In the genomic region with DNA sequence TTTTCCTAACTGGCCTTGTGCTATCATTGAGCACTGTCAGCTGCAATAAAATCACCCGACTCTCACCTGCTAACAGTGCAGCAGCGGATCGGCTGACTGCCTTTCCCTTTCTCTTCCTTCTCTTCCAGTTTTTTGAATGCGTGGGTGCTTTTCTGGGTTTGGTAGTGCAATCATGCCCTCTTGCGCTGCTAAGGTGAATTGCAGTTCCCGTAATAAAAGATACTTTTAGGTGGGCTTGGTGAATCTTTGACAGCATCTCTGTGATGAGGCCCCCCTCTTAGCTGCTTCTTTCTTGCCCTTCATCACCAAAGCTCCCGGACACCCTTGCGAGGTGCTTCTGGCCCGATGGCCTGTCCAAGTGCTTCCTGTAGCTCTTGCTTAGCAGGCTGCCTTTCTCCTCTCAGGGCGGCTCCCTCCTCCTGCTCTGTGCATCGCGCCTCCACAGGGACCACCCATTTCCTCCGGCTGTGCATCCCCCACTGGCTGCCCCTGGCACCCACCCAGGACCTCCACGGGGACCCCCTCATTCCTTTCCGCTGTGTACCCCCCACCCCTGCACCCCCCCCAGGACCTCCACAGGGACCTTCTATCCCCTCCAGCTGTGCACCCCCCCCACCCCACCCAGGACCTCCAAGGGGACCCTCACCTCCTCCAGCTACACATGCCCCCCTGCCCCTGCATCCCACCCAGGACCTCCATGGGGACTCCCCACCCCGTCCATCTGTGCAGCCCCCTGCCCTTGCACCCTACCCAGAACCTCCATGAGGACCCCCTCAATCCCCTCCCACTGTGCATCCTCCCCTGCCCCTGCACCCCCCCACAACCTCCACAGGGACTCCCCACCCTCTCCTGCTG, we compare ENCODE assay signal across 8 cellular contexts. TPM values are rescaled to one million over a fixed set of nuclear protein-coding genes. Genes with fewer than 3 reads are reported as not detected.
A peak's percentile ranks its signal among the peaks of the same experiment; 100 is the strongest.
DNase-seq lines count a peak whose midpoint lies in the region; ATAC-seq, FAIRE-seq and TF ChIP-seq lines count a peak whose summit lies in the region.

No MANE protein-coding gene starts in this region.

- peaks cover 59% of the 10 kb centered on the region for H3K27me3 Mint-ChIP-seq in Calu3 (ENCODE audit: unreplicated experiment)
- H3K27me3 Mint-ChIP-seq in activated naive CD8-positive, alpha-beta T cell, result no peaks in the 10 kb centered on the region

- ATAC-seq in pancreas (peak; percentile 66 to 93 (median 85)), HG03139 (IDR thresholded peaks at IDR 0.05; ENCODE audit: unreplicated experiment) (no peak)

- intact Hi-C loops in Calu3 (cut with micrococcal nuclease; ENCODE audit: unreplicated experiment), result loop anchor here (5.0 kb wide), 3 partner anchors 70 to 755 kb away; no protein-coding TSS in a partner anchor
- intact Hi-C loops in pancreas (cut with DNase I), result no loop called here

- H3K4me1 ChIP-seq in Peyer's patch, result peaks cover 0 to 4% (median 0%) of the 10 kb centered on the region in 4 donors
- no peaks in the 10 kb centered on the region for H3K4me1 ChIP-seq in pancreas

- H3K4me3 ChIP-seq in Peyer's patch, result peak overlapping the region in 1 of 4 donors; percentile 40
- H3K4me3 ChIP-seq in pancreas, result no peak overlapping the region

- DNase-seq in Calu3, result peak; percentile 45
- DNase-seq in KG1 (lab: John Stamatoyannopoulos, UW), result peak; percentile 21
- DNase-seq in Peyer's patch, result peak in 2 of 3 donors; percentile 40 to 77
- peak; percentile 52 for DNase-seq in globus pallidus (ENCODE audit: low spot score)
- DNase-seq in pancreas, result peak in 4 of 6 donors; percentile 24 to 73 (median 44)
- no peak for DNase-seq in NK-92 (lab: John Stamatoyannopoulos, UW; ENCODE audit: unreplicated experiment)

- no peaks in the 10 kb centered on the region for H3K9me3 Mint-ChIP-seq in Calu3 (ENCODE audit: low read depth, unreplicated experiment)
- H3K9me3 Mint-ChIP-seq in activated naive CD8-positive, alpha-beta T cell (ENCODE audit: low read depth), result no peaks in the 10 kb centered on the region

- no peak for TF ChIP-seq POLR2A in Peyer's patch (IDR thresholded peaks at IDR 0.05)

- H3K36me3 Mint-ChIP-seq in Calu3 (ENCODE audit: insufficient read depth, unreplicated experiment), result peaks cover 6% of the 10 kb centered on the region
- no peaks in the 10 kb centered on the region for H3K36me3 Mint-ChIP-seq in activated naive CD8-positive, alpha-beta T cell

- H3K4me3 Mint-ChIP-seq in Calu3 (ENCODE audit: low read depth, unreplicated experiment), result peak overlapping the region; percentile 11
- H3K4me3 Mint-ChIP-seq in activated naive CD8-positive, alpha-beta T cell, result peak overlapping the region; percentile 48

- H3K4me1 Mint-ChIP-seq in Calu3 (ENCODE audit: low read depth, unreplicated experiment), result peaks cover 9% of the 10 kb centered on the region
- H3K4me1 Mint-ChIP-seq in activated naive CD8-positive, alpha-beta T cell (ENCODE audit: low read depth), result peaks cover 14% of the 10 kb centered on the region

- H3K27ac ChIP-seq in Peyer's patch, result no peak overlapping the region
- H3K27ac ChIP-seq in pancreas, result no peak overlapping the region

- TF ChIP-seq CTCF in Calu3 (IDR thresholded peaks at IDR 0.05; ENCODE audit: unreplicated experiment) (peak; percentile 82), Peyer's patch (IDR thresholded peaks at IDR 0.05) (peak; percentile 60 to 92 (median 89)), pancreas (IDR thresholded peaks at IDR 0.05) (peak; percentile 74 to 83 (median 78))

- no peak overlapping the region for H3K27ac Mint-ChIP-seq in Calu3 (ENCODE audit: unreplicated experiment)
- no peak overlapping the region for H3K27ac Mint-ChIP-seq in activated naive CD8-positive, alpha-beta T cell

- FAIRE-seq in pancreas (lab: Jason Lieb, UNC), result no peak

- H3K9me3 ChIP-seq in Peyer's patch (no peaks in the 10 kb centered on the region), pancreas (no peaks in the 10 kb centered on the region)

- BruUV-seq in Calu3 (replicated peaks; lab: Mats Ljungman, UMichigan), result no TSS peak

- no peaks in the 10 kb centered on the region for H3K36me3 ChIP-seq in Peyer's patch
- no peaks in the 10 kb centered on the region for H3K36me3 ChIP-seq in pancreas

- H3K27me3 ChIP-seq in Peyer's patch (no peaks in the 10 kb centered on the region), pancreas (peaks cover 0 to 5% (median 0%) of the 10 kb centered on the region in 4 donors)

- WGBS in pancreas, 2 donors, result 9 to 13% methylated on average over 16 of the region's 16 CpGs

- CTCF ChIA-PET in Calu3 (lab: Charles Lee), result interaction anchor here (0.6 to 2.3 kb wide), 6 partner anchors 11 to 266 kb away, joined by 3 to 8 read pairs (median 4); no protein-coding TSS in a partner anchor

RNA-seq across cellular contexts. Expression of gene RPL32, which starts 50.8 kb away (rescaled TPM):
- total RNA-seq in Calu3 (2022), result 1,117 and 1,222 TPM in 2 replicates
- 100 to 1,000 TPM; 258 to 541 (median 430) TPM for total RNA-seq in Peyer's patch
- total RNA-seq in pancreas, result 1,000 to 10,000 TPM in 4 of 6 donors, 100 to 1,000 TPM in 2; 931 to 1,623 (median 1,120) TPM
- 1,000 to 10,000 TPM; 1,584 to 1,793 TPM for polyA plus RNA-seq in pancreas
